ENCODE assay signal across 8 cellular contexts in genomic region chr2:241609859-241610793, GRCh38. TPM values are rescaled to one million over a fixed set of nuclear protein-coding genes. Genes with fewer than 3 reads are reported as not detected.
DNase-seq lines count a peak whose midpoint lies in the region; ATAC-seq, FAIRE-seq and TF ChIP-seq lines count a peak whose summit lies in the region.

No MANE protein-coding gene starts in this region.

- TF ChIP-seq POLR2A in HepG2 (IDR thresholded peaks at IDR 0.05; ENCODE audit: insufficient read depth in 1 of 2, low read depth in 2 of 2, low read length in 2 of 2): peak; percentile 77 to 95

- H3K27me3 Mint-ChIP-seq in activated CD4-positive, alpha-beta T cell treated with anti-CD3 and anti-CD28 coated beads, Interleukin-2, amount 10 ng/mL, durations not matched to agents 7 days and 5 days: no peaks in the 10 kb centered on the region
- H3K27me3 Mint-ChIP-seq in dendritic cell treated with granulocyte-macrophage colony-stimulating factor and Interleukin-4, amounts not matched to agents 40 ng/mL and 50 ng/mL, for 4 days: peaks cover 5% of the 10 kb centered on the region

- peak overlapping the region; percentile 89 for H3K9ac ChIP-seq in HepG2 (ENCODE audit: insufficient read depth, low read depth, low read length)

- POLR2A ChIA-PET in activated CD4-positive, alpha-beta T cell treated with anti-CD3 and anti-CD28 coated beads, Interleukin-2, amount 10 ng/mL, durations not matched to agents 7 days and 5 days (lab: Charles Lee): no interaction called here
- POLR2A ChIA-PET in HepG2 (lab: Yijun Ruan, JAX): interaction anchor here (0.6 to 2.0 kb wide), 20 partner anchors 11 to 460 kb away, joined by 3 to 12 read pairs (median 4); partner anchors contain the start of genes BOK, D2HGDH, DTYMK and HDLBP

- peak; percentile 95 for TF ChIP-seq RAD21 in HepG2 (CRISPR knock-in tag; IDR thresholded peaks at IDR 0.05)

- in situ Hi-C loops in HepG2 (cut with HindIII; ENCODE audit: extremely low pct_ligation_motif_present, low pct_unique_long_range_greater_than_20kb): no loop called here

- CTCF ChIA-PET in activated CD4-positive, alpha-beta T cell treated with anti-CD3 and anti-CD28 coated beads, Interleukin-2, amount 10 ng/mL, durations not matched to agents 7 days and 5 days (lab: Charles Lee): interaction anchor here (0.6 to 1.0 kb wide), 5 partner anchors 11 to 858 kb away, joined by 3 to 4 read pairs (median 4); partner anchors contain the start of gene ATG4B
- CTCF ChIA-PET in HepG2 (lab: Yijun Ruan, JAX; ENCODE audit: low intra/inter-chr PET ratio, low total read pairs): no interaction called here

- H3K27me3 ChIP-seq in HepG2 (ENCODE audit: control insufficient read depth in 1 of 2, insufficient read depth in 2 of 2, low read length in 2 of 2): no peaks in the 10 kb centered on the region

- 8% methylated on average over 45 of the region's 76 CpGs for WGBS in HepG2 (ENCODE audit: low lambda C conversion rate)

- peaks cover 26% of the 10 kb centered on the region for H3K4me1 Mint-ChIP-seq in activated CD4-positive, alpha-beta T cell treated with anti-CD3 and anti-CD28 coated beads, Interleukin-2, amount 10 ng/mL, durations not matched to agents 7 days and 5 days
- H3K4me1 Mint-ChIP-seq in dendritic cell treated with granulocyte-macrophage colony-stimulating factor and Interleukin-4, amounts not matched to agents 40 ng/mL and 50 ng/mL, for 4 days (ENCODE audit: low read depth): peaks cover 17% of the 10 kb centered on the region

- peak overlapping the region; percentile 94 for H3K4me2 ChIP-seq in HepG2 (ENCODE audit: low read depth, low read length)

- no peaks in the 10 kb centered on the region for H4K20me1 ChIP-seq in HepG2 (ENCODE audit: insufficient read depth, low read length)

- H3K27ac ChIP-seq in HepG2 (ENCODE audit: extremely low read length, insufficient read depth, low read length): peak overlapping the region; percentile 86

- peaks cover 18 to 52% of the 10 kb centered on the region in 2 experiments for H3K36me3 ChIP-seq in HepG2 (replicated peaks in 1 of 2; ENCODE audit: control insufficient read depth in 1 of 2, insufficient read depth in 2 of 2, low read length in 2 of 2)

- peak overlapping the region; percentile 75 to 89 (median 78) for H3K4me3 ChIP-seq in HepG2 (replicated peaks in 1 of 3; ENCODE audit: insufficient read depth in 1 of 3, low read depth in 2 of 3, low read length in 3 of 3)

- no peaks in the 10 kb centered on the region for H3K9me3 Mint-ChIP-seq in activated CD4-positive, alpha-beta T cell treated with anti-CD3 and anti-CD28 coated beads, Interleukin-2, amount 10 ng/mL, durations not matched to agents 7 days and 5 days
- H3K9me3 Mint-ChIP-seq in dendritic cell treated with granulocyte-macrophage colony-stimulating factor and Interleukin-4, amounts not matched to agents 40 ng/mL and 50 ng/mL, for 4 days: no peaks in the 10 kb centered on the region

- H3K4me1 ChIP-seq in HepG2 (ENCODE audit: insufficient read depth, low read length): peaks cover 32% of the 10 kb centered on the region

- peaks cover 4% of the 10 kb centered on the region for H3K36me3 Mint-ChIP-seq in activated CD4-positive, alpha-beta T cell treated with anti-CD3 and anti-CD28 coated beads, Interleukin-2, amount 10 ng/mL, durations not matched to agents 7 days and 5 days (ENCODE audit: low read depth)
- H3K36me3 Mint-ChIP-seq in dendritic cell treated with granulocyte-macrophage colony-stimulating factor and Interleukin-4, amounts not matched to agents 40 ng/mL and 50 ng/mL, for 4 days (ENCODE audit: low read depth): peaks cover 59% of the 10 kb centered on the region

- peak overlapping the region; percentile 62 for H3K4me3 Mint-ChIP-seq in activated CD4-positive, alpha-beta T cell treated with anti-CD3 and anti-CD28 coated beads, Interleukin-2, amount 10 ng/mL, durations not matched to agents 7 days and 5 days
- H3K4me3 Mint-ChIP-seq in dendritic cell treated with granulocyte-macrophage colony-stimulating factor and Interleukin-4, amounts not matched to agents 40 ng/mL and 50 ng/mL, for 4 days: peak overlapping the region; percentile 64

- no peak overlapping the region for H2AFZ ChIP-seq in HepG2 (ENCODE audit: low read length)

- H3K9me3 ChIP-seq in HepG2 (ENCODE audit: low read length): no peaks in the 10 kb centered on the region

- TF ChIP-seq CTCF in GM12872 (IDR thresholded peaks at IDR 0.05; ENCODE audit: insufficient read depth, low read depth, low read length): peak; percentile 64; the same call in 1 of the 3 replicates
- TF ChIP-seq CTCF in HepG2 (CRISPR knock-in tag; IDR thresholded peaks at IDR 0.05): peak; percentile 90

- intact Hi-C loops in dendritic cell treated with granulocyte-macrophage colony-stimulating factor and Interleukin-4, amounts not matched to agents 40 ng/mL and 50 ng/mL, for 4 days (cut with micrococcal nuclease): loop anchor here (10.0 kb wide), 1 partner anchor 1045 kb away; the partner anchor contains the start of genes DUSP28 and RNPEPL1
- intact Hi-C loops in HepG2 (cut with micrococcal nuclease; ENCODE audit: unreplicated experiment): loop anchor here (1.0 kb wide), 3 partner anchors 26 to 76 kb away; partner anchors contain the start of gene DTYMK

- DNase-seq in NCI-H146 treated with DMSO at 0.1 percent for 48 hours (lab: John Stamatoyannopoulos, UW; ENCODE audit: unreplicated experiment): peak; percentile 62
- peak; percentile 92 for DNase-seq in activated CD4-positive, alpha-beta T cell treated with anti-CD3 and anti-CD28 coated beads, Interleukin-2, amount 10 ng/mL, durations not matched to agents 7 days and 5 days
- peak; percentile 93 for DNase-seq in HepG2 (ENCODE audit: low spot score)
- DNase-seq in stimulated activated CD4-positive, alpha-beta T cell treated with anti-CD3 and anti-CD28 coated beads, Interleukin-2, amount 100 ng/mL, for 48 hours: peak; percentile 84 to 87
- DNase-seq in NCI-H446 (lab: John Stamatoyannopoulos, UW): no peak

- H3K27ac Mint-ChIP-seq in activated CD4-positive, alpha-beta T cell treated with anti-CD3 and anti-CD28 coated beads, Interleukin-2, amount 10 ng/mL, durations not matched to agents 7 days and 5 days: peak overlapping the region; percentile 87
- H3K27ac Mint-ChIP-seq in dendritic cell treated with granulocyte-macrophage colony-stimulating factor and Interleukin-4, amounts not matched to agents 40 ng/mL and 50 ng/mL, for 4 days: peak overlapping the region; percentile 52

- peak; percentile 97 for ATAC-seq in HG02623 (IDR thresholded peaks at IDR 0.05; ENCODE audit: unreplicated experiment)
- ATAC-seq in HepG2: peak; percentile 99

- peaks cover 46% of the 10 kb centered on the region for H3K79me2 ChIP-seq in HepG2 (ENCODE audit: insufficient read depth, low read length)

- no TSS peak for BruUV-seq in HepG2 (replicated peaks; lab: Mats Ljungman, UMichigan)

- TF ChIP-seq EP300 in HepG2 (IDR thresholded peaks at IDR 0.05; ENCODE audit: low read depth in 2 of 2, low read length in 2 of 2) (0 out of 4 replicates have a peak, but pooled peaks of 1 of the 2 experiments have one; percentile 34), HepG2 (CRISPR knock-in tag; IDR thresholded peaks at IDR 0.05; ENCODE audit: borderline replicate concordance) (no peak)

- peak; percentile 74 for FAIRE-seq in HepG2 (lab: Jason Lieb, UNC)

RNA-seq across cellular contexts. Expression of gene THAP4, which starts 26.8 kb away (rescaled TPM):
- total RNA-seq in activated CD4-positive, alpha-beta T cell treated with anti-CD3 and anti-CD28 coated beads, Interleukin-2, amount 10 ng/mL, durations not matched to agents 7 days and 5 days: 10 to 100 TPM; 35.4 to 37.0 TPM
- 68.2 and 75.7 TPM in 2 replicates for total RNA-seq in HepG2 (2016; rRNA removed; fragmentation: Illumina TruSeq; extraction: Trizol)
- total RNA-seq in HepG2 (2016; cell fraction: cytosol; rRNA removed; fragmentation: Illumina TruSeq; extraction: Trizol; ENCODE audit: low read depth): 133 and 143 TPM in 2 replicates
- total RNA-seq in HepG2 (2016; cell fraction: insoluble cytoplasmic fraction; rRNA removed; fragmentation: Illumina TruSeq; extraction: Trizol): 59.6 and 76.6 TPM in 2 replicates
- total RNA-seq in HepG2 (2016; cell fraction: membrane; rRNA removed; fragmentation: Illumina TruSeq; extraction: Trizol): 167 and 184 TPM in 2 replicates
- 30.7 and 35.8 TPM in 2 replicates for total RNA-seq in HepG2 (2016; cell fraction: nucleus; rRNA removed; fragmentation: Illumina TruSeq; extraction: Trizol)
- 59.7 and 70.2 TPM in 2 replicates for polyA plus RNA-seq in HepG2 (2011; rRNA removed)
- polyA plus RNA-seq in HepG2 (2011; cell fraction: cytosol; rRNA removed): 54.6 and 83.4 TPM in 2 replicates
- 44.5 and 45.2 TPM in 2 replicates for polyA plus RNA-seq in HepG2 (2011; cell fraction: nucleus; rRNA removed)
- 52.8 and 71.5 TPM in 2 replicates for polyA plus RNA-seq in HepG2 (2012)
- polyA plus RNA-seq in HepG2 (2016; cell fraction: cytosol; fragmentation: Illumina TruSeq; extraction: Trizol; ENCODE audit: low read depth): 151 and 156 TPM in 2 replicates
- polyA plus RNA-seq in HepG2 (2016; cell fraction: insoluble cytoplasmic fraction; fragmentation: Illumina TruSeq; extraction: Trizol; ENCODE audit: low read depth): 70.7 and 84.7 TPM in 2 replicates
- 183 and 195 TPM in 2 replicates for polyA plus RNA-seq in HepG2 (2016; cell fraction: membrane; fragmentation: Illumina TruSeq; extraction: Trizol; ENCODE audit: low read depth)
- polyA plus RNA-seq in HepG2 (2016; cell fraction: nucleus; fragmentation: Illumina TruSeq; extraction: Trizol; ENCODE audit: insufficient read depth, low read depth): 54.6 and 58.8 TPM in 2 replicates
- polyA minus RNA-seq in HepG2 (2011; rRNA and poly(A)+ RNA removed; ENCODE audit: low replicate concordance): 38.3 and 105 TPM in 2 replicates
- 40.5 and 45.2 TPM in 2 replicates for polyA minus RNA-seq in HepG2 (2011; cell fraction: cytosol; rRNA and poly(A)+ RNA removed)
- polyA minus RNA-seq in HepG2 (2011; cell fraction: nucleus; rRNA and poly(A)+ RNA removed): 18.9 and 20.6 TPM in 2 replicates

RNA-seq across cellular contexts. Expression of gene ATG4B, which starts 27.4 kb away (rescaled TPM):
- total RNA-seq in activated CD4-positive, alpha-beta T cell treated with anti-CD3 and anti-CD28 coated beads, Interleukin-2, amount 10 ng/mL, durations not matched to agents 7 days and 5 days: 10 to 100 TPM; 75.0 to 88.3 TPM
- 95.5 and 96.3 TPM in 2 replicates for total RNA-seq in HepG2 (2016; rRNA removed; fragmentation: Illumina TruSeq; extraction: Trizol)
- total RNA-seq in HepG2 (2016; cell fraction: cytosol; rRNA removed; fragmentation: Illumina TruSeq; extraction: Trizol; ENCODE audit: low read depth): 36.7 and 38.3 TPM in 2 replicates
- total RNA-seq in HepG2 (2016; cell fraction: insoluble cytoplasmic fraction; rRNA removed; fragmentation: Illumina TruSeq; extraction: Trizol): 89.4 and 100 TPM in 2 replicates
- 29.3 and 29.5 TPM in 2 replicates for total RNA-seq in HepG2 (2016; cell fraction: membrane; rRNA removed; fragmentation: Illumina TruSeq; extraction: Trizol)
- total RNA-seq in HepG2 (2016; cell fraction: nucleus; rRNA removed; fragmentation: Illumina TruSeq; extraction: Trizol): 81.6 and 83.5 TPM in 2 replicates
- 239 and 300 TPM in 2 replicates for polyA plus RNA-seq in HepG2 (2011; rRNA removed)
- 143 and 145 TPM in 2 replicates for polyA plus RNA-seq in HepG2 (2011; cell fraction: cytosol; rRNA removed)
- polyA plus RNA-seq in HepG2 (2011; cell fraction: nucleus; rRNA removed): 1,044 and 1,316 TPM in 2 replicates
- polyA plus RNA-seq in HepG2 (2012): 190 and 212 TPM in 2 replicates
- 14.7 and 15.7 TPM in 2 replicates for polyA plus RNA-seq in HepG2 (2016; cell fraction: cytosol; fragmentation: Illumina TruSeq; extraction: Trizol; ENCODE audit: low read depth)
- 75.1 and 104 TPM in 2 replicates for polyA plus RNA-seq in HepG2 (2016; cell fraction: insoluble cytoplasmic fraction; fragmentation: Illumina TruSeq; extraction: Trizol; ENCODE audit: low read depth)
- 19.2 and 21.6 TPM in 2 replicates for polyA plus RNA-seq in HepG2 (2016; cell fraction: membrane; fragmentation: Illumina TruSeq; extraction: Trizol; ENCODE audit: low read depth)
- 244 TPM in 2 replicates for polyA plus RNA-seq in HepG2 (2016; cell fraction: nucleus; fragmentation: Illumina TruSeq; extraction: Trizol; ENCODE audit: insufficient read depth, low read depth)
- polyA minus RNA-seq in HepG2 (2011; rRNA and poly(A)+ RNA removed; ENCODE audit: low replicate concordance): 85.8 and 275 TPM in 2 replicates
- polyA minus RNA-seq in HepG2 (2011; cell fraction: cytosol; rRNA and poly(A)+ RNA removed): 75.1 and 78.1 TPM in 2 replicates
- polyA minus RNA-seq in HepG2 (2011; cell fraction: nucleus; rRNA and poly(A)+ RNA removed): 203 and 244 TPM in 2 replicates

RNA-seq across cellular contexts. Expression of gene BOK, which starts 51.6 kb away (rescaled TPM):
- total RNA-seq in activated CD4-positive, alpha-beta T cell treated with anti-CD3 and anti-CD28 coated beads, Interleukin-2, amount 10 ng/mL, durations not matched to agents 7 days and 5 days: not detected
- total RNA-seq in HepG2 (2016; rRNA removed; fragmentation: Illumina TruSeq; extraction: Trizol): 30.2 and 35.5 TPM in 2 replicates
- total RNA-seq in HepG2 (2016; cell fraction: cytosol; rRNA removed; fragmentation: Illumina TruSeq; extraction: Trizol; ENCODE audit: low read depth): 22.2 and 23.9 TPM in 2 replicates
- total RNA-seq in HepG2 (2016; cell fraction: insoluble cytoplasmic fraction; rRNA removed; fragmentation: Illumina TruSeq; extraction: Trizol): 28.1 and 36.4 TPM in 2 replicates
- total RNA-seq in HepG2 (2016; cell fraction: membrane; rRNA removed; fragmentation: Illumina TruSeq; extraction: Trizol): 58.8 and 67.3 TPM in 2 replicates
- total RNA-seq in HepG2 (2016; cell fraction: nucleus; rRNA removed; fragmentation: Illumina TruSeq; extraction: Trizol): 18.8 and 20.8 TPM in 2 replicates
- polyA plus RNA-seq in HepG2 (2011; rRNA removed): 39.2 and 58.1 TPM in 2 replicates
- 49.3 and 71.9 TPM in 2 replicates for polyA plus RNA-seq in HepG2 (2011; cell fraction: cytosol; rRNA removed)
- polyA plus RNA-seq in HepG2 (2011; cell fraction: nucleus; rRNA removed): 101 and 104 TPM in 2 replicates
- 43.9 and 55.3 TPM in 2 replicates for polyA plus RNA-seq in HepG2 (2012)
- 28.1 and 33.7 TPM in 2 replicates for polyA plus RNA-seq in HepG2 (2016; cell fraction: cytosol; fragmentation: Illumina TruSeq; extraction: Trizol; ENCODE audit: low read depth)
- polyA plus RNA-seq in HepG2 (2016; cell fraction: insoluble cytoplasmic fraction; fragmentation: Illumina TruSeq; extraction: Trizol; ENCODE audit: low read depth): 37.9 and 46.1 TPM in 2 replicates
- polyA plus RNA-seq in HepG2 (2016; cell fraction: membrane; fragmentation: Illumina TruSeq; extraction: Trizol; ENCODE audit: low read depth): 64.2 and 66.8 TPM in 2 replicates
- polyA plus RNA-seq in HepG2 (2016; cell fraction: nucleus; fragmentation: Illumina TruSeq; extraction: Trizol; ENCODE audit: insufficient read depth, low read depth): 41.2 and 42.5 TPM in 2 replicates
- polyA minus RNA-seq in HepG2 (2011; rRNA and poly(A)+ RNA removed; ENCODE audit: low replicate concordance): 10.1 and 74.6 TPM in 2 replicates
- polyA minus RNA-seq in HepG2 (2011; cell fraction: cytosol; rRNA and poly(A)+ RNA removed): 39.7 and 41.5 TPM in 2 replicates
- polyA minus RNA-seq in HepG2 (2011; cell fraction: nucleus; rRNA and poly(A)+ RNA removed): 9.9 and 12.7 TPM in 2 replicates

Comparison
In these comparisons a context has a peak if more than half of its experiments do, and no peak if none do; other contexts are left out.
1. DNase-seq: peak in NCI-H146 treated with DMSO at 0.1 percent for 48 hours (single experiment), activated CD4-positive, alpha-beta T cell treated with anti-CD3 and anti-CD28 coated beads, Interleukin-2, amount 10 ng/mL, durations not matched to agents 7 days and 5 days (single experiment), HepG2 (single experiment) and stimulated activated CD4-positive, alpha-beta T cell treated with anti-CD3 and anti-CD28 coated beads, Interleukin-2, amount 100 ng/mL, for 48 hours (2 of 2); none in NCI-H446 (0 of 2).
2. RNA of gene BOK, which starts 51.6 kb away (total RNA-seq): 18.8 to 67.3 TPM in HepG2; not detected in activated CD4-positive, alpha-beta T cell treated with anti-CD3 and anti-CD28 coated beads, Interleukin-2, amount 10 ng/mL, durations not matched to agents 7 days and 5 days; every median in the first group is over 10 times any median in the second.